In the genomic region with DNA sequence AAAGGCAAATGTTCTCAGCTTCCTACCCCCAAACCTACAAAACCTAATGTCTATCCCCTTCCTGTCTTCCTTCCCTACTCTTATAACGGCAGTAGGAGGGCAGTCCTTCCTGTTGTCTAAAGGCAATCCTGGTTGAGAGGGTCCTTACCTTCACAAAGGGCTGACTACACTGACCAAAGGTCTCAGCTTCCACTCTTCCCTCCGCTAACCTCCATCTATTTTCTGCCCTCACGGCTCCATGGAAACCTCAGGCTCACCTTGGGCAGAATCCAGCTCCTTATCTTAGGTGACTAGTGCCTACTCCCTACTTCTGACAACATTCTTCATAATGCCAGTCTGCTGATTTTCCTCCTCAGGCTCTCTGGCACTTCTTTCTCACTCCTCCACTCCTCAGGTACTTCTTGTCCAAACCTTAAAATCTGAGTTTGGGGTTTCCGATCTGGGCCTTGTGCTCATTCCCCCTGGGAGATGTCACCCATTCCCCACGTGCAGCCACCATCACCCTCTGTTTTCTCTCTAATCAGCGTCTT, we compare ENCODE assay signal across 8 cellular contexts. TPM values are rescaled to one million over a fixed set of nuclear protein-coding genes. Genes with fewer than 3 reads are reported as not detected.
DNase-seq lines count a peak whose midpoint lies in the region; ATAC-seq and TF ChIP-seq lines count a peak whose summit lies in the region.

No MANE protein-coding gene starts in this region.

- peak overlapping the region; percentile 91 to 100 (median 94) for H3K4me3 Mint-ChIP-seq in naive thymus-derived CD4-positive, alpha-beta T cell

- POLR2A ChIA-PET in naive thymus-derived CD4-positive, alpha-beta T cell (lab: Charles Lee), result interaction anchor here (0.7 to 2.1 kb wide), 3 partner anchors 13 to 75 kb away, joined by 3 to 16 read pairs (median 3); a partner anchor contains a TSS

- no peak for TF ChIP-seq CTCF in colonic mucosa (IDR thresholded peaks at IDR 0.05)

- peak overlapping the region; percentile 76 to 98 (median 93) for H3K27ac Mint-ChIP-seq in naive thymus-derived CD4-positive, alpha-beta T cell

- H3K27me3 ChIP-seq in colonic mucosa, result no peaks in the 10 kb centered on the region
- no peaks in the 10 kb centered on the region for H3K27me3 ChIP-seq in naive thymus-derived CD4-positive, alpha-beta T cell (ENCODE audit: control insufficient read depth in 2 of 2, insufficient read depth in 2 of 2, low read length in 2 of 2)

- H3K27ac ChIP-seq in colonic mucosa, result peak overlapping the region; percentile 91
- H3K27ac ChIP-seq in naive thymus-derived CD4-positive, alpha-beta T cell (ENCODE audit: low read depth, low read length), result peak overlapping the region; percentile 81

- H3K27me3 Mint-ChIP-seq in naive thymus-derived CD4-positive, alpha-beta T cell, result peaks cover 0 to 2% (median 0%) of the 10 kb centered on the region in 5 donors

- H3K36me3 ChIP-seq in ES-I3 (ENCODE audit: insufficient read depth, low read length) (no peaks in the 10 kb centered on the region), colonic mucosa (no peaks in the 10 kb centered on the region)
- H3K36me3 ChIP-seq in naive thymus-derived CD4-positive, alpha-beta T cell (ENCODE audit: control insufficient read depth in 2 of 3, insufficient read depth in 3 of 3, low read length in 3 of 3), result peaks cover 0 to 2% (median 0%) of the 10 kb centered on the region in 3 experiments

- no peaks in the 10 kb centered on the region for H3K4me1 ChIP-seq in ES-I3 (ENCODE audit: insufficient read depth, low read length)
- H3K4me1 ChIP-seq in colonic mucosa, result peaks cover 9% of the 10 kb centered on the region
- H3K4me1 ChIP-seq in naive thymus-derived CD4-positive, alpha-beta T cell (ENCODE audit: control insufficient read depth in 2 of 2, insufficient read depth in 2 of 2, low read length in 2 of 2), result peaks cover 14 to 18% of the 10 kb centered on the region in 2 donors

- H3K9ac ChIP-seq in ES-I3 (ENCODE audit: low read depth, low read length) (peak overlapping the region; percentile 76), colonic mucosa (ENCODE audit: low read depth in 2 of 2, low read length in 2 of 2) (peak overlapping the region; percentile 75 to 86)

- CTCF ChIA-PET in naive thymus-derived CD4-positive, alpha-beta T cell (lab: Charles Lee), result interaction anchor here (2.0 kb wide), 1 partner anchor 12 kb away, joined by 9 read pairs; no protein-coding TSS in a partner anchor

- H3K36me3 Mint-ChIP-seq in naive thymus-derived CD4-positive, alpha-beta T cell, result peaks cover 0 to 7% (median 3%) of the 10 kb centered on the region in 5 donors

- intact Hi-C loops in colonic mucosa (cut with DNase I), result no loop called here
- intact Hi-C loops in naive thymus-derived CD4-positive, alpha-beta T cell (cut with micrococcal nuclease), result loop anchor here (1.0 to 10.0 kb wide), 6 partner anchors 75 to 1939 kb away; a partner anchor contains a TSS

- DNase-seq in NCI-H2227 treated with DMSO at 0.1 percent for 48 hours (lab: John Stamatoyannopoulos, UW) (peak; percentile 68), colonic mucosa (peak; percentile 50), UCSD-AML1 (lab: John Stamatoyannopoulos, UW; ENCODE audit: unreplicated experiment) (no peak), AG08395 (ENCODE audit: low spot score) (no peak), middle frontal gyrus (ENCODE audit: extremely low spot score, low spot score) (no peak)
- DNase-seq in naive thymus-derived CD4-positive, alpha-beta T cell, result peak in 1 of 9 donors; percentile 15
- DNase-seq in activated CD4-positive, CD25-positive, alpha-beta regulatory T cell treated with anti-CD3 and anti-CD28 coated beads, Interleukin-2, amount 50 U/mL, for 72 hours, result no peak

- H3K4me3 ChIP-seq in colonic mucosa, result peak overlapping the region; percentile 74
- peak overlapping the region; percentile 77 for H3K4me3 ChIP-seq in naive thymus-derived CD4-positive, alpha-beta T cell (ENCODE audit: low read length)

- H3K9me3 Mint-ChIP-seq in naive thymus-derived CD4-positive, alpha-beta T cell, result no peaks in the 10 kb centered on the region

- ATAC-seq in naive thymus-derived CD4-positive, alpha-beta T cell, result no peak

- peaks cover 20 to 46% (median 41%) of the 10 kb centered on the region in 7 donors for H3K4me1 Mint-ChIP-seq in naive thymus-derived CD4-positive, alpha-beta T cell

- H3K9me3 ChIP-seq in ES-I3 (ENCODE audit: control insufficient read depth, insufficient read depth, low read length) (no peaks in the 10 kb centered on the region), colonic mucosa (no peaks in the 10 kb centered on the region)
- no peaks in the 10 kb centered on the region for H3K9me3 ChIP-seq in naive thymus-derived CD4-positive, alpha-beta T cell (ENCODE audit: control insufficient read depth in 2 of 3, low read length in 3 of 3)

RNA-seq across cellular contexts. Expression of a gene that starts 0.5 kb away (rescaled TPM):
- total RNA-seq in colonic mucosa, result under 1 TPM; 0.17 to 0.64 TPM
- 1 to 10 TPM in 3 of 5 experiments, under 1 TPM in 2; 0.44 to 1.9 (median 1.2) TPM for total RNA-seq in naive thymus-derived CD4-positive, alpha-beta T cell
- polyA plus RNA-seq in naive thymus-derived CD4-positive, alpha-beta T cell, result under 1 TPM in 1 of 2 donors, not detected in 1; 0.51 TPM

RNA-seq across cellular contexts. Expression of a gene that starts 0.9 kb away (rescaled TPM):
- total RNA-seq in colonic mucosa, result 10 to 100 TPM; 39.6 to 40.4 TPM
- 10 to 100 TPM; 13.6 to 36.4 (median 27.5) TPM for total RNA-seq in naive thymus-derived CD4-positive, alpha-beta T cell
- polyA plus RNA-seq in naive thymus-derived CD4-positive, alpha-beta T cell, result 10 to 100 TPM; 46.3 to 46.4 TPM

Comparison
In these comparisons a context has a peak if more than half of its experiments do, and no peak if none do; other contexts are left out.
1. DNase-seq: peak in NCI-H2227 treated with DMSO at 0.1 percent for 48 hours (single experiment) and colonic mucosa (single experiment); none in activated CD4-positive, CD25-positive, alpha-beta regulatory T cell treated with anti-CD3 and anti-CD28 coated beads, Interleukin-2, amount 50 U/mL, for 72 hours (single experiment), UCSD-AML1 (single experiment), AG08395 (single experiment) and middle frontal gyrus (single experiment).